ENCODE assay signal across 25 cellular contexts in genomic region chr9:129719135-129719534, GRCh38. TPM values are rescaled to one million over a fixed set of nuclear protein-coding genes. Genes with fewer than 3 reads are reported as not detected.
"Had no signal": no experiment of that assay in that cellular context is flagged by ENCODE, and none has a peak within 500 bp of the region (broad histone marks: within the 10 kb centered on the region; RNA-seq: fewer than 3 reads in every experiment).

No MANE protein-coding gene starts in this region.

- DNase-seq: activated CD4-positive, alpha-beta T cell treated with anti-CD3 and anti-CD28 coated beads for 1 hour; activated CD4-positive, alpha-beta T cell treated with anti-CD3 and anti-CD28 coated beads, Interleukin-2, amount 50 U/mL, for 4 hours; activated naive CD4-positive, alpha-beta T cell treated with anti-CD3 and anti-CD28 coated beads, Interleukin-2, amount 50 U/mL, for 16 hours; activated T-cell treated with anti-CD3 and anti-CD28 coated beads for 4 hours; dorsolateral prefrontal cortex; gastrocnemius medialis; head of caudate nucleus; immature natural killer cell; kidney glomerular epithelial cell; left ventricle myocardium superior; naive thymus-derived CD4-positive, alpha-beta T cell; pancreas; stimulated activated CD4-positive, alpha-beta T cell treated with anti-CD3 and anti-CD28 coated beads, Interleukin-4, amount 100 ng/mL, for 1 hour; stomach; SW 1271; T-helper 2 cell had no signal

- FAIRE-seq: astrocyte, colon, pancreas had no signal

- H3K27ac ChIP-seq: dorsolateral prefrontal cortex, gastrocnemius medialis, pancreas, stomach, VCaP had no signal

- H3K27me3 ChIP-seq: pancreas had no signal

- H3K9me3 Mint-ChIP-seq: immature natural killer cell; memory B cell; naive thymus-derived CD4-positive, alpha-beta T cell; stimulated activated effector memory CD8-positive, alpha-beta T cell treated with anti-CD3 and anti-CD28 coated beads, Interleukin-12 subunit alpha, Interleukin-12 subunit beta, amount 100 ng/mL, for 72 hours; type B pancreatic cell had no signal

- H3K4me3 Mint-ChIP-seq: immature natural killer cell; memory B cell; naive thymus-derived CD4-positive, alpha-beta T cell; stimulated activated effector memory CD8-positive, alpha-beta T cell treated with anti-CD3 and anti-CD28 coated beads, Interleukin-12 subunit alpha, Interleukin-12 subunit beta, amount 100 ng/mL, for 72 hours; type B pancreatic cell had no signal

- H3K9me3 ChIP-seq: gastrocnemius medialis, pancreas, stomach had no signal

- H3K36me3 ChIP-seq: gastrocnemius medialis, pancreas, stomach had no signal

- H3K4me1 Mint-ChIP-seq: immature natural killer cell; memory B cell; stimulated activated effector memory CD8-positive, alpha-beta T cell treated with anti-CD3 and anti-CD28 coated beads, Interleukin-12 subunit alpha, Interleukin-12 subunit beta, amount 100 ng/mL, for 72 hours had no signal

- H3K36me3 Mint-ChIP-seq: immature natural killer cell; memory B cell; naive thymus-derived CD4-positive, alpha-beta T cell; stimulated activated effector memory CD8-positive, alpha-beta T cell treated with anti-CD3 and anti-CD28 coated beads, Interleukin-12 subunit alpha, Interleukin-12 subunit beta, amount 100 ng/mL, for 72 hours; type B pancreatic cell had no signal

- H3K4me3 ChIP-seq: dorsolateral prefrontal cortex, gastrocnemius medialis, pancreas, smooth muscle cell, stomach had no signal

- H3K4me2 ChIP-seq: smooth muscle cell had no signal

- H3K4me1 ChIP-seq: gastrocnemius medialis, pancreas had no signal

- H3K27ac Mint-ChIP-seq: immature natural killer cell; memory B cell; naive thymus-derived CD4-positive, alpha-beta T cell; stimulated activated effector memory CD8-positive, alpha-beta T cell treated with anti-CD3 and anti-CD28 coated beads, Interleukin-12 subunit alpha, Interleukin-12 subunit beta, amount 100 ng/mL, for 72 hours; type B pancreatic cell had no signal

- ATAC-seq: gastrocnemius medialis; left ventricle myocardium superior; naive thymus-derived CD4-positive, alpha-beta T cell; pancreas; sciatic nerve; stimulated activated effector memory CD8-positive, alpha-beta T cell treated with anti-CD3 and anti-CD28 coated beads, Interleukin-12 subunit alpha, Interleukin-12 subunit beta, amount 100 ng/mL, for 72 hours had no signal

RNA-seq across cellular contexts. Expression of gene PTGES, which starts 33.7 kb away (rescaled TPM):
- total RNA-seq: pulmonary artery endothelial cell had no signal

RNA-seq across cellular contexts. Expression of gene PRRX2, which starts 53.7 kb away (rescaled TPM):
- total RNA-seq: astrocyte, pulmonary artery endothelial cell had no signal
